ENCODE assay signal across 13 cellular contexts in genomic region chr12:46442239-46442638, GRCh38.
DNase-seq lines count a peak whose midpoint lies in the region; ATAC-seq and TF ChIP-seq lines count a peak whose summit lies in the region.
"Had no signal": no experiment of that assay in that cellular context is flagged by ENCODE, and none has a peak within 500 bp of the region (broad histone marks: within the 10 kb centered on the region; RNA-seq: fewer than 3 reads in every experiment).

No MANE protein-coding gene starts in this region.

- DNase-seq in GM03348 (ENCODE audit: low spot score) (peak; percentile 34), RWPE2 (ENCODE audit: low spot score) (no peak), osteocyte (ENCODE audit: extremely low spot score, unreplicated experiment) (no peak), NCI-H2081 treated with DMSO at 0.1 percent for 48 hours (lab: John Stamatoyannopoulos, UW) (no peak), A172 (ENCODE audit: low spot score) (no peak)
- DNase-seq: activated CD4-positive, alpha-beta T cell treated with anti-CD3 and anti-CD28 coated beads, Interleukin-2, amount 50 U/mL, for 48 hours; CD4-positive, alpha-beta T cell; NCI-H1092; right cardiac atrium had no signal

- no peaks in the 10 kb centered on the region for H3K27me3 ChIP-seq in RWPE2 (ENCODE audit: insufficient read depth, poor library complexity, severe bottlenecking)

- H3K4me1 ChIP-seq in RWPE2 (ENCODE audit: insufficient read depth, poor library complexity, severe bottlenecking): peaks cover 89% of the 10 kb centered on the region

- H3K27ac Mint-ChIP-seq in osteocyte (ENCODE audit: unreplicated experiment): peak overlapping the region; percentile 20
- H3K27ac Mint-ChIP-seq: activated T-helper 2 cell treated with anti-CD3 and anti-CD28 coated beads, Interferon-gamma antibody, Interleukin-2, Interleukin-4, amounts not matched to agents 10 μg/mL and 5 μg/mL and 100 μg/mL, durations not matched to agents 14 hours and 24 hours and 36 hours; CD4-positive, alpha-beta T cell had no signal

- H3K9me3 Mint-ChIP-seq in osteocyte (ENCODE audit: unreplicated experiment): peaks cover 1% of the 10 kb centered on the region
- H3K9me3 Mint-ChIP-seq: activated T-helper 2 cell treated with anti-CD3 and anti-CD28 coated beads, Interferon-gamma antibody, Interleukin-2, Interleukin-4, amounts not matched to agents 10 μg/mL and 5 μg/mL and 100 μg/mL, durations not matched to agents 14 hours and 24 hours and 36 hours; CD4-positive, alpha-beta T cell had no signal

- no peak overlapping the region for H3K4me3 ChIP-seq in RWPE2 (ENCODE audit: severe bottlenecking)

- ATAC-seq in RWPE2 (ENCODE audit: low read depth) (peak; percentile 64), esophagus mucosa (peak; percentile 76), GM21737 (IDR thresholded peaks at IDR 0.05; ENCODE audit: unreplicated experiment) (no peak), HG02970 (IDR thresholded peaks at IDR 0.05; ENCODE audit: low FRiP score, unreplicated experiment) (no peak)
- ATAC-seq: right cardiac atrium had no signal

- H3K4me1 Mint-ChIP-seq in osteocyte (ENCODE audit: unreplicated experiment): peaks cover 54% of the 10 kb centered on the region

- H3K36me3 ChIP-seq in RWPE2 (ENCODE audit: low read depth): no peaks in the 10 kb centered on the region

- H3K4me3 Mint-ChIP-seq in osteocyte (ENCODE audit: unreplicated experiment): no peak overlapping the region
- H3K4me3 Mint-ChIP-seq: CD4-positive, alpha-beta T cell had no signal

- H3K27ac ChIP-seq in RWPE2 (ENCODE audit: poor library complexity, severe bottlenecking): peak overlapping the region; percentile 99

- H3K27me3 Mint-ChIP-seq in osteocyte (ENCODE audit: unreplicated experiment): no peaks in the 10 kb centered on the region
- H3K27me3 Mint-ChIP-seq: CD4-positive, alpha-beta T cell had no signal

- TF ChIP-seq CTCF in RWPE2 (IDR thresholded peaks at IDR 0.05; ENCODE audit: poor library complexity, severe bottlenecking) (no peak), osteocyte (IDR thresholded peaks at IDR 0.05) (no peak)

- H3K36me3 Mint-ChIP-seq in osteocyte (ENCODE audit: unreplicated experiment): peaks cover 5% of the 10 kb centered on the region

- H3K9me3 ChIP-seq in RWPE2 (ENCODE audit: severe bottlenecking): no peaks in the 10 kb centered on the region

Comparison
In these comparisons a context has a peak if more than half of its experiments do, and no peak if none do; other contexts are left out.
1. ATAC-seq: peak in RWPE2 (single experiment) and esophagus mucosa (single experiment); none in GM21737 (single experiment) and HG02970 (single experiment).